In the genomic region with DNA sequence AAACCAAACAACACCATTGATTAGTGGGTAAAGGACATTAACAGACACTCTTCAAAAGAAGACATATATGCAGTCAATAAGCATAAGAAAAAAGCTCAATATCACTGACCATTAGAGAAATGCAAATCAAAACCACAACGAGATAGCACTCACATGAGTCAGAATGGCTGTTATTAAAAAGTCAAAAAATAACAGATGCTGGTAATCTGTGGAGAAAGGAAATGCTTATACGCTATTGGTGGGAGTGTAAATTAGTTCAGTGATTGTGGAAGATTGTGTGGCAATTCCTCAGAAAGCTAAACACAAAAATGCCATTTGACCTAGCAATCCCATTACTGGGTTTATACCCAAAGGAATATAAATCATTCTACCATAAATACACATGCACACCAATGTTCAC, we compare ENCODE assay signal across 28 cellular contexts.
DNase-seq lines count a peak whose midpoint lies in the region; ATAC-seq and TF ChIP-seq lines count a peak whose summit lies in the region.
"Had no signal": no experiment of that assay in that cellular context is flagged by ENCODE, and none has a peak within 500 bp of the region (broad histone marks: within the 10 kb centered on the region; RNA-seq: fewer than 3 reads in every experiment).

No MANE protein-coding gene starts in this region.

- DNase-seq in GM04503 (ENCODE audit: low read depth) (peak; percentile 46), NCI-H226 (peak; percentile 52), fibroblast of lung (ENCODE audit: low read depth in 2 of 2) (peak; percentile 34 to 44), HK-2 (ENCODE audit: unreplicated experiment) (no peak), NCI-H1436 treated with DMSO at 0.1 percent for 48 hours (lab: John Stamatoyannopoulos, UW) (no peak), activated gamma-delta T cell treated with Interleukin-2 at 50 U/mL for 16 hours (no peak)
- DNase-seq: activated CD4-positive, alpha-beta T cell treated with anti-CD3 and anti-CD28 coated beads, Interleukin-2, amount 10 ng/mL, durations not matched to agents 24 days and 14 days; activated naive CD4-positive, alpha-beta T cell; activated T-cell treated with anti-CD3 and anti-CD28 coated beads, Interleukin-2, amount 50 U/mL, for 4 hours; colonic mucosa; DMS79 treated with DMSO at 0.1 percent for 48 hours; effector memory CD4-positive, alpha-beta T cell; mesendoderm; NCI-H1092; NCI-H2029; NCI-H526 treated with DMSO at 0.1 percent for 48 hours; Peyer's patch; SIG-M5; sigmoid colon; stimulated activated naive CD8-positive, alpha-beta T cell treated with anti-CD3 and anti-CD28 coated beads, Interleukin-15, amount 100 ng/mL, for 72 hours; T-helper 9 cell; uterus; WERI-Rb-1 had no signal

- no peaks in the 10 kb centered on the region for H4K20me1 ChIP-seq in fibroblast of lung (ENCODE audit: control insufficient read depth, extremely low read depth, insufficient read depth, low read length)
- H4K20me1 ChIP-seq: BLaER1 had no signal

- no peaks in the 10 kb centered on the region for H3K9me3 ChIP-seq in fibroblast of lung (ENCODE audit: control insufficient read depth, insufficient read depth, low read depth, low read length)
- H3K9me3 ChIP-seq: BLaER1, colonic mucosa, neutrophil, Peyer's patch, sigmoid colon, uterus had no signal

- no peak overlapping the region for H3K27ac ChIP-seq in fibroblast of lung (ENCODE audit: insufficient read depth, low read length)
- H3K27ac ChIP-seq: BLaER1, colonic mucosa, neutrophil, Peyer's patch, sigmoid colon, WERI-Rb-1 had no signal

- no peaks in the 10 kb centered on the region for H3K79me2 ChIP-seq in fibroblast of lung (ENCODE audit: control insufficient read depth, insufficient read depth, low read length)

- no peak overlapping the region for H3K9ac ChIP-seq in fibroblast of lung (ENCODE audit: insufficient read depth, low read length)
- H3K9ac ChIP-seq: BLaER1 had no signal

- H3K4me2 ChIP-seq in fibroblast of lung (ENCODE audit: extremely low read depth, insufficient read depth, low read length): no peak overlapping the region
- H3K4me2 ChIP-seq: BLaER1 had no signal

- ATAC-seq in GM18868 (IDR thresholded peaks at IDR 0.05; ENCODE audit: unreplicated experiment): no peak
- ATAC-seq: activated T-cell treated with anti-CD3 and anti-CD28 coated beads, Interleukin-2, amount 50 U/mL, for 4 hours; GM12878; left lobe of liver; stimulated activated naive CD8-positive, alpha-beta T cell treated with anti-CD3 and anti-CD28 coated beads, Interleukin-15, amount 100 ng/mL, for 72 hours had no signal

- TF ChIP-seq CTCF in fibroblast of lung (conservative IDR thresholded peaks at IDR 0.05 in 1 of 2, IDR thresholded peaks at IDR 0.05 in 1 of 2; ENCODE audit: low read depth in 1 of 2, low read length in 2 of 2): no peak

- no peaks in the 10 kb centered on the region for H3K36me3 ChIP-seq in fibroblast of lung (ENCODE audit: control insufficient read depth, insufficient read depth, low read length)
- H3K36me3 ChIP-seq: BLaER1, colonic mucosa, neutrophil, Peyer's patch, sigmoid colon, uterus, WERI-Rb-1 had no signal

- no peak overlapping the region for H3K4me3 ChIP-seq in fibroblast of lung (replicated peaks in 1 of 4; ENCODE audit: control extremely low read depth in 1 of 4, insufficient read depth in 1 of 4, low read depth in 3 of 4, low read length in 4 of 4)
- H3K4me3 ChIP-seq: BLaER1, colonic mucosa, GM12878, Peyer's patch, sigmoid colon, uterus had no signal

- H3K4me1 ChIP-seq in fibroblast of lung (ENCODE audit: control insufficient read depth, extremely low read depth, insufficient read depth, low read length): no peaks in the 10 kb centered on the region
- H3K4me1 ChIP-seq: BLaER1, colonic mucosa, Peyer's patch had no signal

- H3K27me3 ChIP-seq in fibroblast of lung (ENCODE audit: control insufficient read depth, insufficient read depth, low read length): no peaks in the 10 kb centered on the region
- H3K27me3 ChIP-seq: BLaER1, colonic mucosa, neutrophil, Peyer's patch, sigmoid colon, uterus had no signal

- H2AFZ ChIP-seq in fibroblast of lung (ENCODE audit: low read length): no peak overlapping the region

Comparison
In these comparisons a context has a peak if more than half of its experiments do, and no peak if none do; other contexts are left out.
1. DNase-seq: peak in GM04503 (single experiment), NCI-H226 (single experiment) and fibroblast of lung (2 of 2); none in HK-2 (single experiment), NCI-H1436 treated with DMSO at 0.1 percent for 48 hours (single experiment) and activated gamma-delta T cell treated with Interleukin-2 at 50 U/mL for 16 hours (single experiment).